ENCODE assay signal across 8 cellular contexts in the genomic region with DNA sequence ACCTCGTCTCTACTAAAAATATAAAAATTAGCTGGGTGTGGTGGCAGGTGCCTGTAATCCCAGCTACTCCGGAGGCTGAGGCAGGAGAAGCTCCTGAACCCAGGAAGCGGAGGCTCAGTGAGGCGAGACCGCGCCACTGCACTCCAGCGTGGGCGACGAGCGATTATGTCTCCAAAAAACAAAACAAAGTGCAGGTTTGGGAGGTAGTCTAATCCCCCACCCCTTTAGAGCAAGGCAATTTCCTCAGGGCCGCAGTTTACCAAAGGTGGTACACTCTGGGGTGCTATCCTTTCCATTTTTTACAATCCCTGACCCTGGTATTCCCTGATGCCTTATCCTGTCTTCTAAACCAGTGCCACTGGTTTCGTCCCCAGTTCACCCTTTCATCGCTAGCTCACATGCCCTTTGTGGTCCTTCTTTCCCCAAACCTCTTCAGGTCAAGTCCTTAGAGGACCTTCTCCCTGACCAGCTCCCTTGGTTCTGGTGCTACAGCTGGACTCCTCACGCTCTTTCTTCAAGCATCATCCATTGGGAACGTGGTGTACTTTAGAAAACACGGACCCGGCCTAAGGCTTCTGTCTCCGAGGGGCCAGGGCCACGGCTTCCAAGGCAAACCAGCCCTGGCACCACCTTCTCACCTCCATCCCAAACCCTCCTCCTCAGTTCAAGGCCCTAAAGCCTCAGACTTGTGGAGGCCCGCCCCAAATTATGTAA. TPM values are rescaled to one million over a fixed set of nuclear protein-coding genes. Genes with fewer than 3 reads are reported as not detected.
A peak's percentile ranks its signal among the peaks of the same experiment; 100 is the strongest.
DNase-seq lines count a peak whose midpoint lies in the region; ATAC-seq and TF ChIP-seq lines count a peak whose summit lies in the region.

No MANE protein-coding gene starts in this region.

- H3K4me3 ChIP-seq in skeletal muscle satellite cell (ENCODE audit: low read length), result peak overlapping the region; percentile 88

- H3K4me1 Mint-ChIP-seq in activated CD8-positive, alpha-beta memory T cell treated with anti-CD3 and anti-CD28 coated beads, Interleukin-2, amount 10 ng/mL, durations not matched to agents 7 days and 5 days, result peaks cover 54% of the 10 kb centered on the region

- H3K27me3 ChIP-seq in skeletal muscle satellite cell (ENCODE audit: control insufficient read depth, insufficient read depth, low read length), result no peaks in the 10 kb centered on the region

- H3K4me3 Mint-ChIP-seq in activated CD8-positive, alpha-beta memory T cell treated with anti-CD3 and anti-CD28 coated beads, Interleukin-2, amount 10 ng/mL, durations not matched to agents 7 days and 5 days, result peak overlapping the region; percentile 99

- H3K27me3 Mint-ChIP-seq in activated CD8-positive, alpha-beta memory T cell treated with anti-CD3 and anti-CD28 coated beads, Interleukin-2, amount 10 ng/mL, durations not matched to agents 7 days and 5 days, result no peaks in the 10 kb centered on the region

- peak overlapping the region; percentile 83 for H3K4me2 ChIP-seq in skeletal muscle satellite cell (ENCODE audit: low read length)

- no peaks in the 10 kb centered on the region for H3K9me3 Mint-ChIP-seq in activated CD8-positive, alpha-beta memory T cell treated with anti-CD3 and anti-CD28 coated beads, Interleukin-2, amount 10 ng/mL, durations not matched to agents 7 days and 5 days (ENCODE audit: low read depth)

- no peak for TF ChIP-seq CTCF in VCaP (conservative IDR thresholded peaks at IDR 0.05)

- ATAC-seq in activated CD8-positive, alpha-beta memory T cell treated with anti-CD3 and anti-CD28 coated beads, Interleukin-2, amount 10 ng/mL, durations not matched to agents 7 days and 5 days, result no peak
- ATAC-seq in GM21526 (IDR thresholded peaks at IDR 0.05; ENCODE audit: low FRiP score, unreplicated experiment), result no peak

- peak overlapping the region; percentile 77 for H3K27ac ChIP-seq in VCaP

- H3K9ac ChIP-seq in skeletal muscle satellite cell (ENCODE audit: low read depth, low read length), result peak overlapping the region; percentile 86

- peaks cover 5% of the 10 kb centered on the region for H3K36me3 ChIP-seq in skeletal muscle satellite cell (ENCODE audit: insufficient read depth, low read length)

- peak overlapping the region; percentile 96 for H3K27ac Mint-ChIP-seq in activated CD8-positive, alpha-beta memory T cell treated with anti-CD3 and anti-CD28 coated beads, Interleukin-2, amount 10 ng/mL, durations not matched to agents 7 days and 5 days

- CTCF ChIA-PET in activated CD8-positive, alpha-beta memory T cell treated with anti-CD3 and anti-CD28 coated beads, Interleukin-2, amount 10 ng/mL, durations not matched to agents 7 days and 5 days (lab: Charles Lee), result interaction anchor here (0.9 to 7.4 kb wide), 11 partner anchors 10 to 109 kb away, joined by 3 to 49 read pairs (median 8); partner anchors contain the start of genes TCEANC2, TMEM59 and YIPF1

- peaks cover 24% of the 10 kb centered on the region for H3K4me1 ChIP-seq in skeletal muscle satellite cell (ENCODE audit: control insufficient read depth, insufficient read depth, low read length)

- H3K9me3 ChIP-seq in skeletal muscle satellite cell (replicated peaks; ENCODE audit: low read length), result no peaks in the 10 kb centered on the region

- no peak for DNase-seq in activated CD8-positive, alpha-beta memory T cell treated with anti-CD3 and anti-CD28 coated beads, Interleukin-2, amount 10 ng/mL, durations not matched to agents 7 days and 5 days
- no peak for DNase-seq in activated CD8-positive, alpha-beta memory T cell treated with anti-CD3 and anti-CD28 coated beads, Interleukin-2, amount 50 U/mL, for 4 hours
- DNase-seq in foreskin melanocyte (peak; percentile 12), DMS153 (lab: John Stamatoyannopoulos, UW) (no peak)
- no peak for DNase-seq in stimulated activated CD4-positive, alpha-beta T cell treated with anti-CD3 and anti-CD28 coated beads, Interleukin-2, amount 100 ng/mL, for 48 hours

- H3K36me3 Mint-ChIP-seq in activated CD8-positive, alpha-beta memory T cell treated with anti-CD3 and anti-CD28 coated beads, Interleukin-2, amount 10 ng/mL, durations not matched to agents 7 days and 5 days, result peaks cover 27% of the 10 kb centered on the region

RNA-seq across cellular contexts. Expression of gene IFT25, which starts 0.9 kb away (rescaled TPM):
- 10 to 100 TPM; 69.3 to 82.6 TPM for total RNA-seq in activated CD8-positive, alpha-beta memory T cell treated with anti-CD3 and anti-CD28 coated beads, Interleukin-2, amount 10 ng/mL, durations not matched to agents 7 days and 5 days
- 36.8 and 37.8 TPM in 2 replicates for total RNA-seq in skeletal muscle satellite cell (2012; rRNA removed)

RNA-seq across cellular contexts. Expression of gene LRRC42, which starts 1.5 kb away (rescaled TPM):
- total RNA-seq in activated CD8-positive, alpha-beta memory T cell treated with anti-CD3 and anti-CD28 coated beads, Interleukin-2, amount 10 ng/mL, durations not matched to agents 7 days and 5 days, result 10 to 100 TPM; 20.5 to 22.3 TPM
- total RNA-seq in skeletal muscle satellite cell (2012; rRNA removed), result 24.6 and 31.0 TPM in 2 replicates

RNA-seq across cellular contexts. Expression of gene DIO1, which starts 50.6 kb away (rescaled TPM):
- total RNA-seq in activated CD8-positive, alpha-beta memory T cell treated with anti-CD3 and anti-CD28 coated beads, Interleukin-2, amount 10 ng/mL, durations not matched to agents 7 days and 5 days, result not detected
- total RNA-seq in skeletal muscle satellite cell (2012; rRNA removed), result not detected in 2 replicates

RNA-seq across cellular contexts. Expression of gene YIPF1, which starts 55.0 kb away (rescaled TPM):
- 10 to 100 TPM; 17.2 to 18.0 TPM for total RNA-seq in activated CD8-positive, alpha-beta memory T cell treated with anti-CD3 and anti-CD28 coated beads, Interleukin-2, amount 10 ng/mL, durations not matched to agents 7 days and 5 days
- 19.8 and 21.8 TPM in 2 replicates for total RNA-seq in skeletal muscle satellite cell (2012; rRNA removed)
